ENCODE assay signal across 8 cellular contexts in the genomic region with DNA sequence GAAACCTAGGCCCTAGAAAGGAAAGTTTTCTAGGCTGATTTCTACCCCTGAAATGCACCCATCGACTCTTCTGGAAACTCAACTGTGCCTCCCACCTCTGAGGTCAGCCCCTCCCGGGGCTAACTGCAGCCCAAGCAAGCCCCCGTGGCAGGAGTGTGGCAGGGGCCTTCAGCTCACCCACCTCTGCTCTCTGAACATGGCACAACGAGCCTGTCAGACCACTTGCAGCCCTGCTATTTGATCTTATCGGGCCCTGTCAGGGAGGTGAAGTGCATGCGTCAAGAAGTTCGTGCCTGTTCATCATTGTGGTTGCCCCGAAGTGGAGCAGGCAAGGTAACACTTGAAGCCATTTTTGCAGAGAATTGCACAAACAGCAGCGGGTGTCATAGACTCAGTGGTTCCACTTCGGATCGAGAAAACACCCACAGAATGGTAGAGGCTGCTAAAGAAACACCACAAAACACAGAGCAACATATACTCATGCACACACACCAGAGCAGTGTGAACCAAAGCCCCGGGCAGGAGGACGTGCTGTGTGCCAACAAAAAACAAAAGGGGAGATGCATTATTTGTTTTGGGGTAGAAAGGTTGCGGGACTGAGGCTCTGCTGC.
DNase-seq lines count a peak whose midpoint lies in the region; ATAC-seq and TF ChIP-seq lines count a peak whose summit lies in the region.

No MANE protein-coding gene starts in this region.

- H3K27ac Mint-ChIP-seq in natural killer cell treated with Interleukin-12 subunit alpha and Interleukin-12 subunit beta and Interleukin-15 and Interleukin-18, amount 100 ng/mL, for 72 hours: peak overlapping the region; percentile 92 to 95

- peaks cover 9% of the 10 kb centered on the region for H3K36me3 Mint-ChIP-seq in natural killer cell treated with Interleukin-12 subunit alpha and Interleukin-12 subunit beta and Interleukin-15 and Interleukin-18, amount 100 ng/mL, for 72 hours

- H3K4me3 Mint-ChIP-seq in natural killer cell treated with Interleukin-12 subunit alpha and Interleukin-12 subunit beta and Interleukin-15 and Interleukin-18, amount 100 ng/mL, for 72 hours: peak overlapping the region; percentile 76

- peaks cover 75 to 93% of the 10 kb centered on the region in 2 donors for H3K4me1 Mint-ChIP-seq in natural killer cell treated with Interleukin-12 subunit alpha and Interleukin-12 subunit beta and Interleukin-15 and Interleukin-18, amount 100 ng/mL, for 72 hours (ENCODE audit: low read depth in 2 of 2)

- ATAC-seq in natural killer cell treated with Interleukin-12 subunit alpha and Interleukin-12 subunit beta and Interleukin-15 and Interleukin-18, amount 100 ng/mL, for 72 hours: peak; percentile 90 to 92
- ATAC-seq in stimulated activated naive CD8-positive, alpha-beta T cell treated with anti-CD3 and anti-CD28 coated beads, Interleukin-15, Interleukin-2, amounts not matched to agents 100 U/mL and 50 U/mL, for 24 hours: peak; percentile 81
- ATAC-seq in HG03520 (IDR thresholded peaks at IDR 0.05; ENCODE audit: unreplicated experiment): no peak

- TF ChIP-seq POLR2A in erythroblast (IDR thresholded peaks at IDR 0.05; ENCODE audit: low read length): no peak

- DNase-seq in T-helper 9 cell (peak; percentile 64), erythroblast (lab: John Stamatoyannopoulos, UW) (no peak), anterior cingulate cortex (lab: John Stamatoyannopoulos, UW) (no peak), occipital lobe (lab: John Stamatoyannopoulos, UW) (no peak)
- peak; percentile 51 to 68 for DNase-seq in activated T-helper 1 cell treated with anti-CD3 and anti-CD28 coated beads, Interleukin-2, amount 50 U/mL, for 16 hours (ENCODE audit: low read depth in 1 of 2, low spot score in 1 of 2)
- peak; percentile 96 for DNase-seq in natural killer cell treated with Interleukin-12 subunit alpha and Interleukin-12 subunit beta and Interleukin-15 and Interleukin-18, amount 100 ng/mL, for 72 hours (ENCODE audit: low spot score)
- peak; percentile 78 for DNase-seq in stimulated activated naive CD8-positive, alpha-beta T cell treated with anti-CD3 and anti-CD28 coated beads, Interleukin-15, Interleukin-2, amounts not matched to agents 100 U/mL and 50 U/mL, for 24 hours

- no peaks in the 10 kb centered on the region for H3K27me3 Mint-ChIP-seq in natural killer cell treated with Interleukin-12 subunit alpha and Interleukin-12 subunit beta and Interleukin-15 and Interleukin-18, amount 100 ng/mL, for 72 hours

- peaks cover 3% of the 10 kb centered on the region for H3K9me3 Mint-ChIP-seq in natural killer cell treated with Interleukin-12 subunit alpha and Interleukin-12 subunit beta and Interleukin-15 and Interleukin-18, amount 100 ng/mL, for 72 hours

Comparison
In these comparisons a context has a peak if more than half of its experiments do, and no peak if none do; other contexts are left out.
1. DNase-seq: peak in T-helper 9 cell (single experiment), activated T-helper 1 cell treated with anti-CD3 and anti-CD28 coated beads, Interleukin-2, amount 50 U/mL, for 16 hours (2 of 2), natural killer cell treated with Interleukin-12 subunit alpha and Interleukin-12 subunit beta and Interleukin-15 and Interleukin-18, amount 100 ng/mL, for 72 hours (single experiment) and stimulated activated naive CD8-positive, alpha-beta T cell treated with anti-CD3 and anti-CD28 coated beads, Interleukin-15, Interleukin-2, amounts not matched to agents 100 U/mL and 50 U/mL, for 24 hours (single experiment); none in erythroblast (0 of 2), anterior cingulate cortex (0 of 58) and occipital lobe (single experiment).